ENCODE assay signal across 1 cellular context in the genomic region with DNA sequence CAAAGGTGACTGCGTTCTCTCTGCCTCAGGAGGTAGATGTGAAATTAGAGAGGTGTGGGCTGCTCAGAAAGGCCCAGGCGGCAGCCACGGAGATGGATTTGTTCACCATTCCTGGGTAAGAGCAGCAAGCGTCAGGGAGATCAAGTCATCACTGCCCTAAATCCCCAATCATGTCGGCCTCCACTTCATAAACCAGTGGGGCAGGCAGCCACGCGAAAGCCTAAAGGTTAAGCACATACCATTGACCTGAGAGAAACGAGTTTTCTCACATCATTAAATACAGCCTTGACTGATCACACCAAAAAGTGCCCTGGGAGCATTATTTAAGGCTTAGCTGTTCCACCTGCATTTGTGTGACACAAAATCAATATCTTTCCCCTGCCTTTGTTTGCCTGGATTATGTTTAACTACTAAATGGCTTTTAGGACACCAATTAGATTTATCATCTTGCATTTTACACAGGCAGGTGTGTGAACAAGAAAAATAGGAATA.
TF ChIP-seq lines count a peak whose summit lies in the region.

No MANE protein-coding gene starts in this region.

TF ChIP-seq in HepG2, 621 proteins besides CTCF, POLR2A, EP300 and RAD21 (continued from another document):
- TF ChIP-seq, protein P1, sequence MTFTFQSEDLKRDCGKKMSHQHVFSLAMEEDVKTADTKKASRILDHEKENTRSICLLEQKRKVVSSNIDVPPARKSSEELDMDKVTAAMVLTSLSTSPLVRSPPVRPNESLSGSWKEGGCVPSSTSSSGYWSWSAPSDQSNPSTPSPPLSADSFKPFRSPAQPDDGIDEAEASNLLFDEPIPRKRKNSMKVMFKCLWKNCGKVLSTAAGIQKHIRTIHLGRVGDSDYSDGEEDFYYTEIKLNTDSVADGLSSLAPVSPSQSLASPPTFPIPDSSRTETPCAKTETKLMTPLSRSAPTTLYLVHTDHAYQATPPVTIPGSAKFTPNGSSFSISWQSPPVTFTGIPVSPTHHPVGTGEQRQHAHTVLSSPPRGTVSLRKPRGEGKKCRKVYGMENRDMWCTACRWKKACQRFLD (CRISPR knock-in tag; IDR thresholded peaks at IDR 0.05; ENCODE audit: borderline replicate concordance), result no peak
- TF ChIP-seq BRCA1 (CRISPR knock-in tag; IDR thresholded peaks at IDR 0.05), result no peak
- TF ChIP-seq ZNF563 (CRISPR knock-in tag; IDR thresholded peaks at IDR 0.05), result no peak
- TF ChIP-seq ZNF773 (CRISPR knock-in tag; IDR thresholded peaks at IDR 0.05; ENCODE audit: borderline replicate concordance), result no peak
- TF ChIP-seq TCF7 (IDR thresholded peaks at IDR 0.05; ENCODE audit: low read depth), result no peak
- no peak for TF ChIP-seq ZNF446 (CRISPR knock-in tag; IDR thresholded peaks at IDR 0.05)
- TF ChIP-seq ZNF557 (CRISPR knock-in tag; IDR thresholded peaks at IDR 0.05), result no peak
- no peak for TF ChIP-seq SMC3 (IDR thresholded peaks at IDR 0.05; ENCODE audit: low read length)
- TF ChIP-seq, protein P2, sequence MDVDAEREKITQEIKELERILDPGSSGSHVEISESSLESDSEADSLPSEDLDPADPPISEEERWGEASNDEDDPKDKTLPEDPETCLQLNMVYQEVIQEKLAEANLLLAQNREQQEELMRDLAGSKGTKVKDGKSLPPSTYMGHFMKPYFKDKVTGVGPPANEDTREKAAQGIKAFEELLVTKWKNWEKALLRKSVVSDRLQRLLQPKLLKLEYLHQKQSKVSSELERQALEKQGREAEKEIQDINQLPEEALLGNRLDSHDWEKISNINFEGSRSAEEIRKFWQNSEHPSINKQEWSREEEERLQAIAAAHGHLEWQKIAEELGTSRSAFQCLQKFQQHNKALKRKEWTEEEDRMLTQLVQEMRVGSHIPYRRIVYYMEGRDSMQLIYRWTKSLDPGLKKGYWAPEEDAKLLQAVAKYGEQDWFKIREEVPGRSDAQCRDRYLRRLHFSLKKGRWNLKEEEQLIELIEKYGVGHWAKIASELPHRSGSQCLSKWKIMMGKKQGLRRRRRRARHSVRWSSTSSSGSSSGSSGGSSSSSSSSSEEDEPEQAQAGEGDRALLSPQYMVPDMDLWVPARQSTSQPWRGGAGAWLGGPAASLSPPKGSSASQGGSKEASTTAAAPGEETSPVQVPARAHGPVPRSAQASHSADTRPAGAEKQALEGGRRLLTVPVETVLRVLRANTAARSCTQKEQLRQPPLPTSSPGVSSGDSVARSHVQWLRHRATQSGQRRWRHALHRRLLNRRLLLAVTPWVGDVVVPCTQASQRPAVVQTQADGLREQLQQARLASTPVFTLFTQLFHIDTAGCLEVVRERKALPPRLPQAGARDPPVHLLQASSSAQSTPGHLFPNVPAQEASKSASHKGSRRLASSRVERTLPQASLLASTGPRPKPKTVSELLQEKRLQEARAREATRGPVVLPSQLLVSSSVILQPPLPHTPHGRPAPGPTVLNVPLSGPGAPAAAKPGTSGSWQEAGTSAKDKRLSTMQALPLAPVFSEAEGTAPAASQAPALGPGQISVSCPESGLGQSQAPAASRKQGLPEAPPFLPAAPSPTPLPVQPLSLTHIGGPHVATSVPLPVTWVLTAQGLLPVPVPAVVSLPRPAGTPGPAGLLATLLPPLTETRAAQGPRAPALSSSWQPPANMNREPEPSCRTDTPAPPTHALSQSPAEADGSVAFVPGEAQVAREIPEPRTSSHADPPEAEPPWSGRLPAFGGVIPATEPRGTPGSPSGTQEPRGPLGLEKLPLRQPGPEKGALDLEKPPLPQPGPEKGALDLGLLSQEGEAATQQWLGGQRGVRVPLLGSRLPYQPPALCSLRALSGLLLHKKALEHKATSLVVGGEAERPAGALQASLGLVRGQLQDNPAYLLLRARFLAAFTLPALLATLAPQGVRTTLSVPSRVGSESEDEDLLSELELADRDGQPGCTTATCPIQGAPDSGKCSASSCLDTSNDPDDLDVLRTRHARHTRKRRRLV (CRISPR knock-in tag; IDR thresholded peaks at IDR 0.05), result no peak
- no peak for TF ChIP-seq KLF11 (CRISPR knock-in tag; IDR thresholded peaks at IDR 0.05)
